Comparison of ENCODE assay signal across 17 cellular contexts in the genomic region with DNA sequence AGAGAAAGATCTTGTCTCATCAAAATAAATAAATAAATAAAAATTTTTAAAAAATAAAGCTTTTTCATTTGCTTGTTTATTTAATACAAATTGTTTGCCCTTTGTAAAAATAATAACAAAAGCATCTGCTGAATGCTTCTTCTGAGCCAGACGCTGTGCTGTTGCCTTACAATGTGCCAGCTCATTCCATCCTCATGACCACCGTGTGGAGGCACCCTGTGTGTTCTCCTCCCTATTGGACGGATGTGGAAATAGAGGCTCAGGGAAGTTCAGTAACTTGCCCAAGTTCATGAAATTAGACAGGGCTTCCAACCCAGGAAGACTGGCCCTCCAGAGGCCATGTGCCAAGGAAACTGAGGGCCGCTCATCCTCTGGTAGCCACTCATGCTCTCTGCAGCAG.
DNase-seq lines count a peak whose midpoint lies in the region; ATAC-seq and TF ChIP-seq lines count a peak whose summit lies in the region.
"Had no signal": no experiment of that assay in that cellular context is flagged by ENCODE, and none has a peak within 500 bp of the region (broad histone marks: within the 10 kb centered on the region; RNA-seq: fewer than 3 reads in every experiment).

No MANE protein-coding gene starts in this region.

- H4K91ac ChIP-seq in IMR-90 (ENCODE audit: insufficient read depth, low read depth, low read length) (no peak overlapping the region), mesenchymal stem cell (ENCODE audit: low read length) (peak overlapping the region; percentile 16)

- H3K27ac ChIP-seq in IMR-90 (ENCODE audit: insufficient read depth, low read length) = no peak overlapping the region
- no peak overlapping the region for H3K27ac ChIP-seq in mesenchymal stem cell (ENCODE audit: low read length, poor library complexity, severe bottlenecking)

- H2BK120ac ChIP-seq in IMR-90 (ENCODE audit: low read depth, low read length) (no peak overlapping the region), mesenchymal stem cell (ENCODE audit: low read depth, low read length) (no peak overlapping the region)

- H2BK20ac ChIP-seq in IMR-90 (ENCODE audit: low read depth, low read length) = 0 out of 2 replicates have a peak overlapping the region, but pooled peaks have one; percentile 12

- H3K27ac Mint-ChIP-seq in endothelial cell (ENCODE audit: unreplicated experiment) (peak overlapping the region; percentile 72), chondrocyte (ENCODE audit: unreplicated experiment) (no peak overlapping the region)
- H3K27ac Mint-ChIP-seq: CD8-positive, alpha-beta T cell had no signal

- no peak overlapping the region for H3K4me3 Mint-ChIP-seq in endothelial cell (ENCODE audit: unreplicated experiment)
- H3K4me3 Mint-ChIP-seq in chondrocyte (ENCODE audit: unreplicated experiment) = no peak overlapping the region
- H3K4me3 Mint-ChIP-seq: CD8-positive, alpha-beta T cell had no signal

- H2AFZ ChIP-seq in IMR-90 (replicated peaks; ENCODE audit: low read length, poor library complexity) (no peak overlapping the region), mesenchymal stem cell (ENCODE audit: low read depth, low read length) (no peak overlapping the region)

- 0 out of 2 replicates have a peak overlapping the region, but pooled peaks have one; percentile 24 for H3K23ac ChIP-seq in IMR-90 (ENCODE audit: low read depth, low read length)
- H3K23ac ChIP-seq in mesenchymal stem cell (ENCODE audit: low read length in 2 of 2) = no peak overlapping the region

- no CpG with 5 or more reads among the region's 4 CpGs for WGBS in IMR-90 (ENCODE audit: extremely low coverage in 2 of 2, insufficient read length in 1 of 2), 2 experiments
- WGBS in mesenchymal stem cell = 94% methylated on average over 4 of the region's 4 CpGs

- no TSS peak for BruUV-seq in IMR-90 (replicated peaks; lab: Mats Ljungman, UMichigan)

- H2BK12ac ChIP-seq in mesenchymal stem cell (ENCODE audit: low read length in 2 of 2) = peak overlapping the region in 1 of 2 experiments; percentile 49

- CTCF ChIA-PET in IMR-90 (lab: Yijun Ruan, JAX) = no interaction called here

- H3K4me1 Mint-ChIP-seq in endothelial cell (ENCODE audit: unreplicated experiment) (peaks cover 63% of the 10 kb centered on the region), chondrocyte (ENCODE audit: low read depth) (peaks cover 17% of the 10 kb centered on the region)

- H3K9me3 ChIP-seq in IMR-90 (ENCODE audit: control insufficient read depth, insufficient read depth, low read length) (no peaks in the 10 kb centered on the region), mesenchymal stem cell (ENCODE audit: control insufficient read depth, low read length) (no peaks in the 10 kb centered on the region)

- no peak overlapping the region for H3K4me3 ChIP-seq in IMR-90 (ENCODE audit: insufficient read depth, low read depth, low read length)
- H3K4me3 ChIP-seq in mesenchymal stem cell (ENCODE audit: insufficient read depth in 1 of 2, low read depth in 1 of 2, low read length in 2 of 2) = no peak overlapping the region

- H3K4me2 ChIP-seq in IMR-90 (ENCODE audit: low read depth, low read length) (no peak overlapping the region), mesenchymal stem cell (ENCODE audit: low read length, poor library complexity, severe bottlenecking) (no peak overlapping the region)

- H3K27me3 ChIP-seq in IMR-90 (ENCODE audit: control insufficient read depth, insufficient read depth, low read length) (no peaks in the 10 kb centered on the region), mesenchymal stem cell (ENCODE audit: control insufficient read depth in 1 of 2, insufficient read depth in 1 of 2, low read length in 2 of 2) (no peaks in the 10 kb centered on the region)

- H3K9me3 Mint-ChIP-seq in endothelial cell (ENCODE audit: unreplicated experiment) (no peaks in the 10 kb centered on the region), chondrocyte (ENCODE audit: low read depth) (no peaks in the 10 kb centered on the region)
- H3K9me3 Mint-ChIP-seq: CD8-positive, alpha-beta T cell had no signal

- H3K36me3 ChIP-seq in IMR-90 (ENCODE audit: control insufficient read depth, insufficient read depth, low read length) (no peaks in the 10 kb centered on the region), mesenchymal stem cell (ENCODE audit: control insufficient read depth in 1 of 2, insufficient read depth in 2 of 2, low read depth in 1 of 2, low read length in 2 of 2) (peaks cover 2 to 16% of the 10 kb centered on the region in 2 experiments)

- peaks cover 15% of the 10 kb centered on the region for H3K4me1 ChIP-seq in IMR-90 (ENCODE audit: control insufficient read depth, insufficient read depth, low read length)
- peaks cover 23% of the 10 kb centered on the region for H3K4me1 ChIP-seq in mesenchymal stem cell (ENCODE audit: control insufficient read depth, insufficient read depth, low read depth, low read length)

- no peak overlapping the region for H3K18ac ChIP-seq in IMR-90 (ENCODE audit: low read depth, low read length)
- H3K18ac ChIP-seq in mesenchymal stem cell (ENCODE audit: low read depth in 1 of 2, low read length in 2 of 2) = peak overlapping the region in 1 of 2 experiments; percentile 52

- no peak overlapping the region for H4K5ac ChIP-seq in IMR-90 (ENCODE audit: low read depth, low read length)

- H3K9ac ChIP-seq in IMR-90 (ENCODE audit: low read depth, low read length) = no peak overlapping the region
- H3K9ac ChIP-seq in mesenchymal stem cell (ENCODE audit: low read length) = no peak overlapping the region

- H3K36me3 Mint-ChIP-seq in endothelial cell (ENCODE audit: low read depth, unreplicated experiment) = peaks cover 26% of the 10 kb centered on the region
- H3K36me3 Mint-ChIP-seq in chondrocyte (ENCODE audit: low read depth) = no peaks in the 10 kb centered on the region
- H3K36me3 Mint-ChIP-seq: CD8-positive, alpha-beta T cell had no signal

- H2AK5ac ChIP-seq in IMR-90 (ENCODE audit: low read depth, low read length) (no peak overlapping the region; the same call in 1 of the 2 replicates), mesenchymal stem cell (ENCODE audit: low read length, severe bottlenecking) (no peak overlapping the region)

- H3K4ac ChIP-seq in IMR-90 (ENCODE audit: low read depth, low read length) = no peak overlapping the region
- peak overlapping the region in 1 of 2 experiments; percentile 14 for H3K4ac ChIP-seq in mesenchymal stem cell (ENCODE audit: low read depth in 1 of 2, low read length in 2 of 2)

- H3K9me1 ChIP-seq in IMR-90 (ENCODE audit: insufficient read depth, low read length) = peaks cover 15% of the 10 kb centered on the region

- no peak for DNase-seq in IMR-90
- DNase-seq in endothelial cell (ENCODE audit: low spot score) = no peak
- DNase-seq in mesenchymal stem cell = no peak
- DNase-seq in HuH-7 (ENCODE audit: low spot score) = no peak
- DNase-seq in chondrocyte (ENCODE audit: low spot score) = no peak
- DNase-seq in OCI-M1 (lab: John Stamatoyannopoulos, UW) = no peak
- DNase-seq: AML-193; C1 segment of cervical spinal cord; CD8-positive, alpha-beta T cell; DMS153; Karpas-422; NCI-H187; NCI-H446 treated with DMSO at 0.1 percent for 48 hours; NCI-H526 treated with DMSO at 0.1 percent for 48 hours; PC-3 had no signal

- in situ Hi-C loops in IMR-90 (cut with MboI; ENCODE audit: low sequenced_read_pairs) = no loop called here

- H2AK9ac ChIP-seq in IMR-90 (replicated peaks; ENCODE audit: low read depth, low read length, poor library complexity) = no peak overlapping the region

- peaks cover 4% of the 10 kb centered on the region for H3K27me3 Mint-ChIP-seq in endothelial cell (ENCODE audit: unreplicated experiment)
- H3K27me3 Mint-ChIP-seq in chondrocyte (ENCODE audit: low read depth) = no peaks in the 10 kb centered on the region

- no peak for TF ChIP-seq CTCF in IMR-90 (conservative IDR thresholded peaks at IDR 0.05; ENCODE audit: low read depth, low read length)
- no peak for TF ChIP-seq CTCF in endothelial cell (IDR thresholded peaks at IDR 0.05; ENCODE audit: unreplicated experiment)
- TF ChIP-seq CTCF in chondrocyte (IDR thresholded peaks at IDR 0.05) = no peak

- H4K20me1 ChIP-seq in IMR-90 (ENCODE audit: insufficient read depth, low read length) = no peaks in the 10 kb centered on the region

- H3K56ac ChIP-seq in IMR-90 (ENCODE audit: extremely low read depth, insufficient read depth, low read length) = no peak overlapping the region

- H2BK5ac ChIP-seq in IMR-90 (ENCODE audit: low read depth, low read length, poor library complexity, severe bottlenecking) (no peak overlapping the region), mesenchymal stem cell (ENCODE audit: low read depth, low read length, poor library complexity, severe bottlenecking) (no peak overlapping the region)

- TF ChIP-seq RAD21 in IMR-90 (IDR thresholded peaks at IDR 0.05; ENCODE audit: low read length) = no peak

- dilution Hi-C loops in IMR-90 (cut with HindIII; ENCODE audit: low sequenced_read_pairs, unreplicated experiment) = no loop called here

- H4K8ac ChIP-seq in IMR-90 (ENCODE audit: low read depth in 2 of 2, low read length in 2 of 2) (no peak overlapping the region), mesenchymal stem cell (ENCODE audit: low read length) (no peak overlapping the region)

- ATAC-seq in IMR-90 (ENCODE audit: low read depth) (no peak), GM21619 (IDR thresholded peaks at IDR 0.05; ENCODE audit: unreplicated experiment) (no peak)
- ATAC-seq: CD8-positive, alpha-beta T cell; PC-3; SK-N-SH treated with all-trans-retinoic acid at 6 μM for 48 hours had no signal

- H2BK15ac ChIP-seq in IMR-90 (ENCODE audit: low read depth, low read length) (no peak overlapping the region), mesenchymal stem cell (ENCODE audit: low read depth, poor library complexity, severe bottlenecking) (no peak overlapping the region)

- POLR2A ChIA-PET in IMR-90 (lab: Charles Lee; ENCODE audit: unreplicated experiment) = no interaction called here

- peaks cover 0 to 15% of the 10 kb centered on the region in 2 experiments; a peak in 2 of 4 replicates for H3K79me1 ChIP-seq in IMR-90 (ENCODE audit: low read depth in 1 of 2, low read length in 2 of 2)
- H3K79me1 ChIP-seq in mesenchymal stem cell (replicated peaks; ENCODE audit: low read length, poor library complexity, severe bottlenecking) = no peaks in the 10 kb centered on the region

- intact Hi-C loops in IMR-90 (cut with micrococcal nuclease) = no loop called here

- H3K14ac ChIP-seq in IMR-90 (replicated peaks; ENCODE audit: low read depth, low read length) (no peak overlapping the region), mesenchymal stem cell (ENCODE audit: low read length in 2 of 2) (peak overlapping the region in 1 of 2 experiments; percentile 64)

- TF ChIP-seq POLR2A in IMR-90 (IDR thresholded peaks at IDR 0.05; ENCODE audit: low read depth, low read length) = no peak

TF ChIP-seq in IMR-90, 13 proteins besides CTCF, POLR2A, EP300 and RAD21:
- no peak for TF ChIP-seq SMC3 (IDR thresholded peaks at IDR 0.05; ENCODE audit: low read depth, low read length)
- TF ChIP-seq RCOR1 (IDR thresholded peaks at IDR 0.05; ENCODE audit: insufficient replicate concordance, low read length) = no peak
- TF ChIP-seq MAZ (IDR thresholded peaks at IDR 0.05; ENCODE audit: borderline replicate concordance, low read depth, low read length) = no peak
- no peak for TF ChIP-seq MXI1 (IDR thresholded peaks at IDR 0.05; ENCODE audit: borderline replicate concordance, low read depth, low read length)
